1 cellular context compared by ENCODE assay signal in the genomic region with DNA sequence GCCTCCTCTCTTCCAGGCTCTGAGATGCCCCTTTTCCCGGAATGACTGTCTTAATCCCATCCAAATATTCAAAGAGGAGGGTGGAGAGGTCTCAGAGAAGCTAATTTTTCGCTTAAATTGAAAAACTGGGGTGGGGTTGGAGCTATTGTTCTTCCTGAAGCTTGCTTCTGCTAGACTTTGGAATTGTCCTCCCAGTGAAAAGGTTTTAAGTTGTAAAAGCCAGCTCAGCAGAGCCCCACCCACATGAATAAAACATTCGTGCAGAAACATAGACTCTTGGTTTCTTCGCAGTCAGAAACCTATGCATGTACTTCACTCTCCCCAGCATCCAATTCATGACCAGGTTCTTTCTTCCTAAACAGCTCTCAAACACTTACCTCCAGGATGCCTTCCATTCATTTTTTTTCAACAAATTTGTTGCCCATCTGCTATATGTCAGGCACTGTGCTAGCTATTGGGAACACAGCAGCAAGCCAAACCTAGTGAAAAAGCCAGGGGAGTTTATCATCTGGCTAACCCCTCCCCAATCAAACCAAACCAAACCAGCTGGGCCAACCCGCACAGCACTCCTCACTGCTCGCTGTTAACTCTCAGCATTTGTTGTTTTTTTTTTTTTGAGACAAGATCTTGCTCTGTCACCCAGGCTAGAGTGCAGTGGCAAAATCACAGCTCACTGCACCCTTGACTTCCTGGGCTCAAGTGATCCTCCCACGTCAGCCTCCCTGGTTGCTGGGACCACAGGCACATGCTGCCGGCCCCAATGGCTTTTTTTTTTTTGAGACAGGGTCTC.
TF ChIP-seq lines count a peak whose summit lies in the region.

No MANE protein-coding gene starts in this region.

TF ChIP-seq in K562, 482 proteins besides CTCF, POLR2A, EP300 and RAD21 (continued from another document and continues in another):
- TF ChIP-seq, protein P1, sequence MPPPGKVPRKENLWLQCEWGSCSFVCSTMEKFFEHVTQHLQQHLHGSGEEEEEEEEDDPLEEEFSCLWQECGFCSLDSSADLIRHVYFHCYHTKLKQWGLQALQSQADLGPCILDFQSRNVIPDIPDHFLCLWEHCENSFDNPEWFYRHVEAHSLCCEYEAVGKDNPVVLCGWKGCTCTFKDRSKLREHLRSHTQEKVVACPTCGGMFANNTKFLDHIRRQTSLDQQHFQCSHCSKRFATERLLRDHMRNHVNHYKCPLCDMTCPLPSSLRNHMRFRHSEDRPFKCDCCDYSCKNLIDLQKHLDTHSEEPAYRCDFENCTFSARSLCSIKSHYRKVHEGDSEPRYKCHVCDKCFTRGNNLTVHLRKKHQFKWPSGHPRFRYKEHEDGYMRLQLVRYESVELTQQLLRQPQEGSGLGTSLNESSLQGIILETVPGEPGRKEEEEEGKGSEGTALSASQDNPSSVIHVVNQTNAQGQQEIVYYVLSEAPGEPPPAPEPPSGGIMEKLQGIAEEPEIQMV (tag; conservative IDR thresholded peaks at IDR 0.05; ENCODE audit: low read depth) = no peak
- TF ChIP-seq HLTF (IDR thresholded peaks at IDR 0.05) (no peak), PCBP2 (IDR thresholded peaks at IDR 0.05; ENCODE audit: low read depth, low read length, poor library complexity, severe bottlenecking) (no peak), ZZZ3 (IDR thresholded peaks at IDR 0.05) (no peak), TRIM28 (IDR thresholded peaks at IDR 0.05) (no peak), CEBPB (tag; IDR thresholded peaks at IDR 0.05) (peak; percentile 40; the same call in 1 of the 2 replicates), ZFPM2 (CRISPR knock-in tag; IDR thresholded peaks at IDR 0.05) (no peak), HES1 (IDR thresholded peaks at IDR 0.05; ENCODE audit: low read depth) (0 out of 2 replicates have a peak, but pooled peaks have one; percentile 50), FOXP1 (CRISPR knock-in tag; IDR thresholded peaks at IDR 0.05) (no peak), CEBPG (CRISPR knock-in tag; IDR thresholded peaks at IDR 0.05) (no peak), CEBPG (tag; conservative IDR thresholded peaks at IDR 0.05 in 1 of 2, IDR thresholded peaks at IDR 0.05 in 1 of 2) (0 out of 4 replicates have a peak, but pooled peaks of 1 of the 2 experiments have one; percentile 31), XRCC3 (IDR thresholded peaks at IDR 0.05) (no peak), ZNF23 (CRISPR knock-in tag; IDR thresholded peaks at IDR 0.05) (no peak), ATF3 (IDR thresholded peaks at IDR 0.05) (no peak), ATF3 (CRISPR knock-in tag; conservative IDR thresholded peaks at IDR 0.05) (no peak), RBM25 (IDR thresholded peaks at IDR 0.05; ENCODE audit: low read depth, low read length, severe bottlenecking) (no peak), WHSC1 (IDR thresholded peaks at IDR 0.05; ENCODE audit: low read length) (no peak), CHD2 (IDR thresholded peaks at IDR 0.05; ENCODE audit: low read depth, low read length) (no peak), ATF2 (CRISPR knock-in tag; IDR thresholded peaks at IDR 0.05) (no peak), ZNF316 (IDR thresholded peaks at IDR 0.05) (no peak), RBBP5 (IDR thresholded peaks at IDR 0.05; ENCODE audit: borderline replicate concordance, insufficient read depth, low read length, poor library complexity, severe bottlenecking) (no peak), ZNF41 (CRISPR knock-in tag; conservative IDR thresholded peaks at IDR 0.05) (no peak), ETV5 (CRISPR knock-in tag; IDR thresholded peaks at IDR 0.05; ENCODE audit: low read depth) (no peak), EP400 (IDR thresholded peaks at IDR 0.05) (no peak), SIRT6 (IDR thresholded peaks at IDR 0.05; ENCODE audit: low read depth, low read length) (no peak), ZNF740 (CRISPR knock-in tag; IDR thresholded peaks at IDR 0.05) (no peak), ZNF740 (tag; IDR thresholded peaks at IDR 0.05) (no peak), EGR1 (conservative IDR thresholded peaks at IDR 0.05) (0 out of 2 replicates have a peak, but pooled peaks have one; percentile 14), ZNF3 (CRISPR knock-in tag; IDR thresholded peaks at IDR 0.05) (no peak), NCOR1 (IDR thresholded peaks at IDR 0.05) (no peak), MEF2D (tag; conservative IDR thresholded peaks at IDR 0.05; ENCODE audit: low read depth) (no peak), FOXK2 (conservative IDR thresholded peaks at IDR 0.05 in 1 of 2, IDR thresholded peaks at IDR 0.05 in 1 of 2; ENCODE audit: low read depth in 2 of 2) (no peak), CC2D1A (IDR thresholded peaks at IDR 0.05) (no peak), ZNF507 (tag; conservative IDR thresholded peaks at IDR 0.05) (no peak), PHTF2 (CRISPR knock-in tag; IDR thresholded peaks at IDR 0.05) (no peak), E2F3 (CRISPR knock-in tag; IDR thresholded peaks at IDR 0.05) (no peak), NCOA1 (IDR thresholded peaks at IDR 0.05; ENCODE audit: low read depth) (no peak), KDM4B (IDR thresholded peaks at IDR 0.05; ENCODE audit: borderline replicate concordance in 2 of 2, low read depth in 1 of 2) (no peak), KLF16 (IDR thresholded peaks at IDR 0.05) (no peak), PHF21A (IDR thresholded peaks at IDR 0.05; ENCODE audit: borderline replicate concordance, low read depth) (peak; percentile 49; the same call in 1 of the 2 replicates), ZNF407 (IDR thresholded peaks at IDR 0.05; ENCODE audit: low read depth) (no peak), RHOXF2B (CRISPR knock-in tag; conservative IDR thresholded peaks at IDR 0.05) (no peak), FIP1L1 (IDR thresholded peaks at IDR 0.05; ENCODE audit: low read depth, low read length, poor library complexity, severe bottlenecking) (no peak)
- TF ChIP-seq, protein P2, sequence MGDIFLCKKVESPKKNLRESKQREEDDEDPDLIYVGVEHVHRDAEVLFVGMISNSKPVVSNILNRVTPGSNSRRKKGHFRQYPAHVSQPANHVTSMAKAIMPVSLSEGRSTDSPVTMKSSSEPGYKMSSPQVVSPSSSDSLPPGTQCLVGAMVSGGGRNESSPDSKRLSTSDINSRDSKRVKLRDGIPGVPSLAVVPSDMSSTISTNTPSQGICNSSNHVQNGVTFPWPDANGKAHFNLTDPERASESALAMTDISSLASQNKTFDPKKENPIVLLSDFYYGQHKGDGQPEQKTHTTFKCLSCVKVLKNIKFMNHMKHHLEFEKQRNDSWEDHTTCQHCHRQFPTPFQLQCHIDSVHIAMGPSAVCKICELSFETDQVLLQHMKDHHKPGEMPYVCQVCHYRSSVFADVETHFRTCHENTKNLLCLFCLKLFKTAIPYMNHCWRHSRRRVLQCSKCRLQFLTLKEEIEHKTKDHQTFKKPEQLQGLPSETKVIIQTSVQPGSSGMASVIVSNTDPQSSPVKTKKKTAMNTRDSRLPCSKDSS (IDR thresholded peaks at IDR 0.05; ENCODE audit: low read depth, partially characterized antibody) = no peak
- TF ChIP-seq, protein P3, sequence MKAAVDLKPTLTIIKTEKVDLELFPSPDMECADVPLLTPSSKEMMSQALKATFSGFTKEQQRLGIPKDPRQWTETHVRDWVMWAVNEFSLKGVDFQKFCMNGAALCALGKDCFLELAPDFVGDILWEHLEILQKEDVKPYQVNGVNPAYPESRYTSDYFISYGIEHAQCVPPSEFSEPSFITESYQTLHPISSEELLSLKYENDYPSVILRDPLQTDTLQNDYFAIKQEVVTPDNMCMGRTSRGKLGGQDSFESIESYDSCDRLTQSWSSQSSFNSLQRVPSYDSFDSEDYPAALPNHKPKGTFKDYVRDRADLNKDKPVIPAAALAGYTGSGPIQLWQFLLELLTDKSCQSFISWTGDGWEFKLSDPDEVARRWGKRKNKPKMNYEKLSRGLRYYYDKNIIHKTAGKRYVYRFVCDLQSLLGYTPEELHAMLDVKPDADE (conservative IDR thresholded peaks at IDR 0.05; ENCODE audit: control insufficient read depth, low read depth, low read length) = no peak
- TF ChIP-seq, protein P4, sequence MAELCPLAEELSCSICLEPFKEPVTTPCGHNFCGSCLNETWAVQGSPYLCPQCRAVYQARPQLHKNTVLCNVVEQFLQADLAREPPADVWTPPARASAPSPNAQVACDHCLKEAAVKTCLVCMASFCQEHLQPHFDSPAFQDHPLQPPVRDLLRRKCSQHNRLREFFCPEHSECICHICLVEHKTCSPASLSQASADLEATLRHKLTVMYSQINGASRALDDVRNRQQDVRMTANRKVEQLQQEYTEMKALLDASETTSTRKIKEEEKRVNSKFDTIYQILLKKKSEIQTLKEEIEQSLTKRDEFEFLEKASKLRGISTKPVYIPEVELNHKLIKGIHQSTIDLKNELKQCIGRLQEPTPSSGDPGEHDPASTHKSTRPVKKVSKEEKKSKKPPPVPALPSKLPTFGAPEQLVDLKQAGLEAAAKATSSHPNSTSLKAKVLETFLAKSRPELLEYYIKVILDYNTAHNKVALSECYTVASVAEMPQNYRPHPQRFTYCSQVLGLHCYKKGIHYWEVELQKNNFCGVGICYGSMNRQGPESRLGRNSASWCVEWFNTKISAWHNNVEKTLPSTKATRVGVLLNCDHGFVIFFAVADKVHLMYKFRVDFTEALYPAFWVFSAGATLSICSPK (IDR thresholded peaks at IDR 0.05; ENCODE audit: borderline replicate concordance) = no peak
